1 cellular context compared by ENCODE assay signal in genomic region chr13:28495586-28496564, GRCh38.
TF ChIP-seq lines count a peak whose summit lies in the region.

No MANE protein-coding gene starts in this region.

TF ChIP-seq in H1, 55 proteins besides CTCF, POLR2A, EP300 and RAD21 (continued from another document):
- TF ChIP-seq GTF2F1 (IDR thresholded peaks at IDR 0.05; ENCODE audit: borderline replicate concordance, low read depth, low read length) = no peak
- no peak for TF ChIP-seq YY1 (IDR thresholded peaks at IDR 0.05; ENCODE audit: low read depth, low read length)
- TF ChIP-seq NANOG (IDR thresholded peaks at IDR 0.05; ENCODE audit: insufficient read depth, low read depth, low read length, poor library complexity, severe bottlenecking) = no peak
- TF ChIP-seq ASH2L (IDR thresholded peaks at IDR 0.05; ENCODE audit: low read length) = peak; percentile 31
- no peak for TF ChIP-seq TEAD4 (IDR thresholded peaks at IDR 0.05; ENCODE audit: low read depth, low read length)
- no peak for TF ChIP-seq CTBP2 (IDR thresholded peaks at IDR 0.05; ENCODE audit: borderline replicate concordance, insufficient read depth, insufficient read length, low read length)
- TF ChIP-seq CBX8 (IDR thresholded peaks at IDR 0.05; ENCODE audit: borderline replicate concordance, low read depth, low read length) = no peak
- TF ChIP-seq, protein P1, sequence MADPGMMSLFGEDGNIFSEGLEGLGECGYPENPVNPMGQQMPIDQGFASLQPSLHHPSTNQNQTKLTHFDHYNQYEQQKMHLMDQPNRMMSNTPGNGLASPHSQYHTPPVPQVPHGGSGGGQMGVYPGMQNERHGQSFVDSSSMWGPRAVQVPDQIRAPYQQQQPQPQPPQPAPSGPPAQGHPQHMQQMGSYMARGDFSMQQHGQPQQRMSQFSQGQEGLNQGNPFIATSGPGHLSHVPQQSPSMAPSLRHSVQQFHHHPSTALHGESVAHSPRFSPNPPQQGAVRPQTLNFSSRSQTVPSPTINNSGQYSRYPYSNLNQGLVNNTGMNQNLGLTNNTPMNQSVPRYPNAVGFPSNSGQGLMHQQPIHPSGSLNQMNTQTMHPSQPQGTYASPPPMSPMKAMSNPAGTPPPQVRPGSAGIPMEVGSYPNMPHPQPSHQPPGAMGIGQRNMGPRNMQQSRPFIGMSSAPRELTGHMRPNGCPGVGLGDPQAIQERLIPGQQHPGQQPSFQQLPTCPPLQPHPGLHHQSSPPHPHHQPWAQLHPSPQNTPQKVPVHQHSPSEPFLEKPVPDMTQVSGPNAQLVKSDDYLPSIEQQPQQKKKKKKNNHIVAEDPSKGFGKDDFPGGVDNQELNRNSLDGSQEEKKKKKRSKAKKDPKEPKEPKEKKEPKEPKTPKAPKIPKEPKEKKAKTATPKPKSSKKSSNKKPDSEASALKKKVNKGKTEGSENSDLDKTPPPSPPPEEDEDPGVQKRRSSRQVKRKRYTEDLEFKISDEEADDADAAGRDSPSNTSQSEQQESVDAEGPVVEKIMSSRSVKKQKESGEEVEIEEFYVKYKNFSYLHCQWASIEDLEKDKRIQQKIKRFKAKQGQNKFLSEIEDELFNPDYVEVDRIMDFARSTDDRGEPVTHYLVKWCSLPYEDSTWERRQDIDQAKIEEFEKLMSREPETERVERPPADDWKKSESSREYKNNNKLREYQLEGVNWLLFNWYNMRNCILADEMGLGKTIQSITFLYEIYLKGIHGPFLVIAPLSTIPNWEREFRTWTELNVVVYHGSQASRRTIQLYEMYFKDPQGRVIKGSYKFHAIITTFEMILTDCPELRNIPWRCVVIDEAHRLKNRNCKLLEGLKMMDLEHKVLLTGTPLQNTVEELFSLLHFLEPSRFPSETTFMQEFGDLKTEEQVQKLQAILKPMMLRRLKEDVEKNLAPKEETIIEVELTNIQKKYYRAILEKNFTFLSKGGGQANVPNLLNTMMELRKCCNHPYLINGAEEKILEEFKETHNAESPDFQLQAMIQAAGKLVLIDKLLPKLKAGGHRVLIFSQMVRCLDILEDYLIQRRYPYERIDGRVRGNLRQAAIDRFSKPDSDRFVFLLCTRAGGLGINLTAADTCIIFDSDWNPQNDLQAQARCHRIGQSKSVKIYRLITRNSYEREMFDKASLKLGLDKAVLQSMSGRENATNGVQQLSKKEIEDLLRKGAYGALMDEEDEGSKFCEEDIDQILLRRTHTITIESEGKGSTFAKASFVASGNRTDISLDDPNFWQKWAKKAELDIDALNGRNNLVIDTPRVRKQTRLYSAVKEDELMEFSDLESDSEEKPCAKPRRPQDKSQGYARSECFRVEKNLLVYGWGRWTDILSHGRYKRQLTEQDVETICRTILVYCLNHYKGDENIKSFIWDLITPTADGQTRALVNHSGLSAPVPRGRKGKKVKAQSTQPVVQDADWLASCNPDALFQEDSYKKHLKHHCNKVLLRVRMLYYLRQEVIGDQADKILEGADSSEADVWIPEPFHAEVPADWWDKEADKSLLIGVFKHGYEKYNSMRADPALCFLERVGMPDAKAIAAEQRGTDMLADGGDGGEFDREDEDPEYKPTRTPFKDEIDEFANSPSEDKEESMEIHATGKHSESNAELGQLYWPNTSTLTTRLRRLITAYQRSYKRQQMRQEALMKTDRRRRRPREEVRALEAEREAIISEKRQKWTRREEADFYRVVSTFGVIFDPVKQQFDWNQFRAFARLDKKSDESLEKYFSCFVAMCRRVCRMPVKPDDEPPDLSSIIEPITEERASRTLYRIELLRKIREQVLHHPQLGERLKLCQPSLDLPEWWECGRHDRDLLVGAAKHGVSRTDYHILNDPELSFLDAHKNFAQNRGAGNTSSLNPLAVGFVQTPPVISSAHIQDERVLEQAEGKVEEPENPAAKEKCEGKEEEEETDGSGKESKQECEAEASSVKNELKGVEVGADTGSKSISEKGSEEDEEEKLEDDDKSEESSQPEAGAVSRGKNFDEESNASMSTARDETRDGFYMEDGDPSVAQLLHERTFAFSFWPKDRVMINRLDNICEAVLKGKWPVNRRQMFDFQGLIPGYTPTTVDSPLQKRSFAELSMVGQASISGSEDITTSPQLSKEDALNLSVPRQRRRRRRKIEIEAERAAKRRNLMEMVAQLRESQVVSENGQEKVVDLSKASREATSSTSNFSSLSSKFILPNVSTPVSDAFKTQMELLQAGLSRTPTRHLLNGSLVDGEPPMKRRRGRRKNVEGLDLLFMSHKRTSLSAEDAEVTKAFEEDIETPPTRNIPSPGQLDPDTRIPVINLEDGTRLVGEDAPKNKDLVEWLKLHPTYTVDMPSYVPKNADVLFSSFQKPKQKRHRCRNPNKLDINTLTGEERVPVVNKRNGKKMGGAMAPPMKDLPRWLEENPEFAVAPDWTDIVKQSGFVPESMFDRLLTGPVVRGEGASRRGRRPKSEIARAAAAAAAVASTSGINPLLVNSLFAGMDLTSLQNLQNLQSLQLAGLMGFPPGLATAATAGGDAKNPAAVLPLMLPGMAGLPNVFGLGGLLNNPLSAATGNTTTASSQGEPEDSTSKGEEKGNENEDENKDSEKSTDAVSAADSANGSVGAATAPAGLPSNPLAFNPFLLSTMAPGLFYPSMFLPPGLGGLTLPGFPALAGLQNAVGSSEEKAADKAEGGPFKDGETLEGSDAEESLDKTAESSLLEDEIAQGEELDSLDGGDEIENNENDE (IDR thresholded peaks at IDR 0.05; ENCODE audit: insufficient replicate concordance, low read length) = no peak
- no peak for TF ChIP-seq KDM4A (IDR thresholded peaks at IDR 0.05; ENCODE audit: low read depth, low read length, severe bottlenecking)
- peak; percentile 19 for TF ChIP-seq TBP (IDR thresholded peaks at IDR 0.05; ENCODE audit: low read depth, low read length)
- no peak for TF ChIP-seq SIX5 (IDR thresholded peaks at IDR 0.05; ENCODE audit: low read depth, low read length)
- TF ChIP-seq SIN3A (conservative IDR thresholded peaks at IDR 0.05 in 1 of 2, IDR thresholded peaks at IDR 0.05 in 1 of 2; ENCODE audit: low read depth in 1 of 2, low read length in 2 of 2) = no peak
- no peak for TF ChIP-seq TAF7 (optimal IDR thresholded peaks at IDR 0.05; ENCODE audit: borderline replicate concordance, low read depth, low read length)
- TF ChIP-seq, protein P2, sequence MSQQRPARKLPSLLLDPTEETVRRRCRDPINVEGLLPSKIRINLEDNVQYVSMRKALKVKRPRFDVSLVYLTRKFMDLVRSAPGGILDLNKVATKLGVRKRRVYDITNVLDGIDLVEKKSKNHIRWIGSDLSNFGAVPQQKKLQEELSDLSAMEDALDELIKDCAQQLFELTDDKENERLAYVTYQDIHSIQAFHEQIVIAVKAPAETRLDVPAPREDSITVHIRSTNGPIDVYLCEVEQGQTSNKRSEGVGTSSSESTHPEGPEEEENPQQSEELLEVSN (IDR thresholded peaks at IDR 0.05) = peak; percentile 43; the same call in 1 of the 2 replicates
- no peak for TF ChIP-seq POLR2AphosphoS5 (IDR thresholded peaks at IDR 0.05; ENCODE audit: low read depth, low read length)
- TF ChIP-seq RBBP5 (IDR thresholded peaks at IDR 0.05; ENCODE audit: borderline replicate concordance, low read depth, low read length) = no peak
- no peak for TF ChIP-seq SAP30 (IDR thresholded peaks at IDR 0.05; ENCODE audit: insufficient read depth, insufficient replicate concordance, low read length)
- no peak for TF ChIP-seq KDM5A (IDR thresholded peaks at IDR 0.05; ENCODE audit: low read length)
- no peak; the same call in 1 of the 2 replicates for TF ChIP-seq MAX (IDR thresholded peaks at IDR 0.05)
- no peak for TF ChIP-seq GABPA (IDR thresholded peaks at IDR 0.05; ENCODE audit: borderline replicate concordance, insufficient read depth, low read length)
